In the genomic region with DNA sequence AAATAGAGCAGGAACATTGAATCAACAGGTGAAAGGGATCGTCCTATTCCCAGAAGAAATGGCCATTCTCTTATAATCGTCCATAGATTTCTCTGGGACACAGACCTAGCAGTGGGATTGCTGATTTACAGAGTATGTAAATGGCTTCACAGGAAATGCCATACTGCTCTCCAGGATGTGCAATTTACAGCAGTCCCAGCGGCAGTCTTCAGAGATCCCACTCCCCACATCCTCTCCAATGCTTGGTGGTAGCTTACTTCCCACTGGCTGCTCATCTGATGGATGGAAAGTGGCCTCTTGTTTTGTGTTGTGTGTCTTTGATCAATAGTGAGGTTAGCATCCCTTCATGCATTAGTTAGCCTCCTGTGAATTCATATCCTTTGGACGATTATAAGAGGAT, we compare ENCODE assay signal across 30 cellular contexts. TPM values are rescaled to one million over a fixed set of nuclear protein-coding genes. Genes with fewer than 3 reads are reported as not detected.
"Had no signal": no experiment of that assay in that cellular context is flagged by ENCODE, and none has a peak within 500 bp of the region (broad histone marks: within the 10 kb centered on the region; RNA-seq: fewer than 3 reads in every experiment).

No MANE protein-coding gene starts in this region.

- H2AFZ ChIP-seq: hepatocyte had no signal

- ATAC-seq: activated naive CD8-positive, alpha-beta T cell treated with anti-CD3 and anti-CD28 coated beads, Interleukin-2, amount 50 U/mL, for 24 hours; activated T-cell treated with anti-CD3 and anti-CD28 coated beads, Interleukin-2, amount 50 U/mL, for 72 hours; esophagus mucosa; naive thymus-derived CD4-positive, alpha-beta T cell had no signal

- H3K27ac ChIP-seq: body of pancreas, hepatocyte, lower lobe of right lung, testis, vagina had no signal

- H3K4me3 ChIP-seq: body of pancreas, hepatocyte, testis, vagina had no signal

- H3K4me1 ChIP-seq: body of pancreas, testis, vagina had no signal

- H3K27me3 ChIP-seq: body of pancreas, testis, vagina had no signal

- DNase-seq: activated CD4-positive, alpha-beta memory T cell treated with anti-CD3 and anti-CD28 coated beads, Interleukin-2, amount 10 ng/mL, durations not matched to agents 7 days and 5 days; activated CD4-positive, alpha-beta T cell treated with anti-CD3 and anti-CD28 coated beads for 48 hours; activated gamma-delta T cell; activated naive CD4-positive, alpha-beta T cell treated with anti-CD3 and anti-CD28 coated beads, Interleukin-2, amount 50 U/mL, for 16 hours; activated naive CD8-positive, alpha-beta T cell treated with anti-CD3 and anti-CD28 coated beads, Interleukin-2, amount 50 U/mL, for 24 hours; activated T-cell treated with anti-CD3 and anti-CD28 coated beads, Interleukin-2, amount 50 U/mL, for 72 hours; body of pancreas; effector CD8-positive, alpha-beta T cell; glutamatergic neuron; immature natural killer cell; lower lobe of right lung; naive thymus-derived CD4-positive, alpha-beta T cell; stimulated activated CD4-positive, alpha-beta T cell treated with anti-CD3 and anti-CD28 coated beads, Interleukin-2, amount 100 ng/mL, for 48 hours; stimulated activated CD8-positive, alpha-beta memory T cell treated with anti-CD3 and anti-CD28 coated beads, Interleukin-4, amount 100 ng/mL, for 48 hours; stimulated activated naive CD4-positive, alpha-beta T cell; testis; trophoblast cell had no signal

- H3K27ac Mint-ChIP-seq: activated CD4-positive, alpha-beta memory T cell treated with anti-CD3 and anti-CD28 coated beads, Interleukin-2, amount 10 ng/mL, durations not matched to agents 7 days and 5 days; activated naive CD8-positive, alpha-beta T cell treated with anti-CD3 and anti-CD28 coated beads, Interleukin-2, amount 50 U/mL, for 24 hours; activated T-cell treated with anti-CD3 and anti-CD28 coated beads, Interleukin-2, amount 50 U/mL, for 72 hours; dendritic cell treated with granulocyte-macrophage colony-stimulating factor and Interleukin-4, amounts not matched to agents 40 ng/mL and 50 ng/mL, for 4 days had no signal

- FAIRE-seq: endothelial cell of umbilical vein, frontal cortex had no signal

- H3K9me3 Mint-ChIP-seq: dendritic cell treated with granulocyte-macrophage colony-stimulating factor and Interleukin-4, amounts not matched to agents 40 ng/mL and 50 ng/mL, for 4 days had no signal

- H3K4me2 ChIP-seq: hepatocyte had no signal

- H3K36me3 ChIP-seq: lower lobe of right lung, vagina had no signal

- H3K9me3 ChIP-seq: body of pancreas, lower lobe of right lung, testis, vagina had no signal

- H3K4me3 Mint-ChIP-seq: activated CD4-positive, alpha-beta memory T cell treated with anti-CD3 and anti-CD28 coated beads, Interleukin-2, amount 10 ng/mL, durations not matched to agents 7 days and 5 days; activated naive CD8-positive, alpha-beta T cell treated with anti-CD3 and anti-CD28 coated beads, Interleukin-2, amount 50 U/mL, for 24 hours; dendritic cell treated with granulocyte-macrophage colony-stimulating factor and Interleukin-4, amounts not matched to agents 40 ng/mL and 50 ng/mL, for 4 days; immature natural killer cell; neural crest cell had no signal

- H3K79me2 ChIP-seq: hepatocyte had no signal

RNA-seq across cellular contexts. Expression of gene PRMT8, which starts 58.1 kb away (rescaled TPM):
- total RNA-seq: activated CD4-positive, alpha-beta memory T cell treated with anti-CD3 and anti-CD28 coated beads, Interleukin-2, amount 10 ng/mL, durations not matched to agents 7 days and 5 days; activated T-cell treated with anti-CD3 and anti-CD28 coated beads, Interleukin-2, amount 50 U/mL, for 72 hours; cardiac septum; chondrocyte; endothelial cell of umbilical vein; esophagus mucosa; hepatocyte; kidney epithelial cell; left lobe of liver; naive thymus-derived CD4-positive, alpha-beta T cell; posterior vena cava; renal cortical epithelial cell; vagina had no signal
- polyA plus RNA-seq: endothelial cell of umbilical vein; hepatocyte; immature natural killer cell; naive thymus-derived CD4-positive, alpha-beta T cell had no signal
